ENCODE assay signal across 1 cellular context in genomic region chr6:149733321-149733720, GRCh38.
TF ChIP-seq lines count a peak whose summit lies in the region.

No MANE protein-coding gene starts in this region.

TF ChIP-seq in IMR-90, 13 proteins besides CTCF, POLR2A, EP300 and RAD21:
- TF ChIP-seq BHLHE40 (IDR thresholded peaks at IDR 0.05; ENCODE audit: low read depth, low read length) (no peak), CHD1 (IDR thresholded peaks at IDR 0.05; ENCODE audit: low read depth, low read length) (no peak), NFE2L2 (IDR thresholded peaks at IDR 0.05; ENCODE audit: low read depth, low read length) (no peak), MXI1 (IDR thresholded peaks at IDR 0.05; ENCODE audit: borderline replicate concordance, low read depth, low read length) (no peak), MAFK (IDR thresholded peaks at IDR 0.05; ENCODE audit: low read depth, low read length) (no peak), MAZ (IDR thresholded peaks at IDR 0.05; ENCODE audit: borderline replicate concordance, low read depth, low read length) (no peak)
